ENCODE assay signal across 1 cellular context in the genomic region with DNA sequence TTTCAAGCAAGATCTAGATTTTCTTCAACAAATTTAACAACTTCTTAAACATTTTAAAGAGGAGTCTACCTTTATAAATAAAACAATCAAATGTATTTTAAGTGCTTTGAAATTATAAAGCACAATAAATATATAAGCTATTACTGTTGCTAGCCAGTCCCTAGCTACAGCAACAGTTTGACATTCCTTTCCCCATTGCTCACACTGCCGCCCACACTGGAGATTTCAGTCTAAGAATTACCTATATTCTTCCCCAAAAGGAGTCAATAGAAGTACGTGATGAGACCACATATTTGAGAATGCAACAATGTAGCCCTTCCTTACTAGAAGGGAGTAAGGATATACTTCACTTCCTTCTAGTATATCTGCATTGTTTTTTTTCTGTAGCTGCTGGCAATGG.
TF ChIP-seq lines count a peak whose summit lies in the region.

No MANE protein-coding gene starts in this region.

TF ChIP-seq in HepG2, 621 proteins besides CTCF, POLR2A, EP300 and RAD21 (continued from another document):
- TF ChIP-seq, protein P1, sequence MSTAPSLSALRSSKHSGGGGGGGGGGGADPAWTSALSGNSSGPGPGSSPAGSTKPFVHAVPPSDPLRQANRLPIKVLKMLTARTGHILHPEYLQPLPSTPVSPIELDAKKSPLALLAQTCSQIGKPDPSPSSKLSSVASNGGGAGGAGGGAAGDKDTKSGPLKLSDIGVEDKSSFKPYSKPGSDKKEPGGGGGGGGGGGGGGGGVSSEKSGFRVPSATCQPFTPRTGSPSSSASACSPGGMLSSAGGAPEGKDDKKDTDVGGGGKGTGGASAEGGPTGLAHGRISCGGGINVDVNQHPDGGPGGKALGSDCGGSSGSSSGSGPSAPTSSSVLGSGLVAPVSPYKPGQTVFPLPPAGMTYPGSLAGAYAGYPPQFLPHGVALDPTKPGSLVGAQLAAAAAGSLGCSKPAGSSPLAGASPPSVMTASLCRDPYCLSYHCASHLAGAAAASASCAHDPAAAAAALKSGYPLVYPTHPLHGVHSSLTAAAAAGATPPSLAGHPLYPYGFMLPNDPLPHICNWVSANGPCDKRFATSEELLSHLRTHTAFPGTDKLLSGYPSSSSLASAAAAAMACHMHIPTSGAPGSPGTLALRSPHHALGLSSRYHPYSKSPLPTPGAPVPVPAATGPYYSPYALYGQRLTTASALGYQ (CRISPR knock-in tag; IDR thresholded peaks at IDR 0.05) = no peak
- TF ChIP-seq TCF7 (IDR thresholded peaks at IDR 0.05; ENCODE audit: low read depth) (no peak), ZNF547 (CRISPR knock-in tag; IDR thresholded peaks at IDR 0.05) (no peak), MBNL3 (CRISPR knock-in tag; conservative IDR thresholded peaks at IDR 0.05) (no peak), MTA1 (CRISPR knock-in tag; IDR thresholded peaks at IDR 0.05; ENCODE audit: borderline replicate concordance) (no peak)
- TF ChIP-seq, protein P2, sequence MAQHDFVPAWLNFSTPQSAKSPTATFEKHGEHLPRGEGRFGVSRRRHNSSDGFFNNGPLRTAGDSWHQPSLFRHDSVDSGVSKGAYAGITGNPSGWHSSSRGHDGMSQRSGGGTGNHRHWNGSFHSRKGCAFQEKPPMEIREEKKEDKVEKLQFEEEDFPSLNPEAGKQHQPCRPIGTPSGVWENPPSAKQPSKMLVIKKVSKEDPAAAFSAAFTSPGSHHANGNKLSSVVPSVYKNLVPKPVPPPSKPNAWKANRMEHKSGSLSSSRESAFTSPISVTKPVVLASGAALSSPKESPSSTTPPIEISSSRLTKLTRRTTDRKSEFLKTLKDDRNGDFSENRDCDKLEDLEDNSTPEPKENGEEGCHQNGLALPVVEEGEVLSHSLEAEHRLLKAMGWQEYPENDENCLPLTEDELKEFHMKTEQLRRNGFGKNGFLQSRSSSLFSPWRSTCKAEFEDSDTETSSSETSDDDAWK (CRISPR knock-in tag; IDR thresholded peaks at IDR 0.05) = no peak
